In genomic region chr15:67850995-67851535, GRCh38 we compare ENCODE assay signal across 15 cellular contexts. TPM values are rescaled to one million over a fixed set of nuclear protein-coding genes. Genes with fewer than 3 reads are reported as not detected.
DNase-seq lines count a peak whose midpoint lies in the region; ATAC-seq and TF ChIP-seq lines count a peak whose summit lies in the region.
"Had no signal": no experiment of that assay in that cellular context is flagged by ENCODE, and none has a peak within 500 bp of the region (broad histone marks: within the 10 kb centered on the region; RNA-seq: fewer than 3 reads in every experiment).

No MANE protein-coding gene starts in this region.

- TF ChIP-seq POLR2A in breast epithelium (IDR thresholded peaks at IDR 0.05), result no peak

- no peak overlapping the region for H3K4me3 Mint-ChIP-seq in MCF 10A (ENCODE audit: unreplicated experiment)
- H3K4me3 Mint-ChIP-seq: activated CD4-positive, alpha-beta T cell treated with anti-CD3 and anti-CD28 coated beads, Interleukin-2, amount 10 ng/mL, durations not matched to agents 7 days and 5 days; activated naive CD4-positive, alpha-beta T cell treated with anti-CD3 and anti-CD28 coated beads, Interleukin-2, amount 50 U/mL, for 24 hours had no signal

- TF ChIP-seq CTCF in MCF 10A (IDR thresholded peaks at IDR 0.05; ENCODE audit: unreplicated experiment) (no peak), breast epithelium (IDR thresholded peaks at IDR 0.05) (no peak), RWPE1 (conservative IDR thresholded peaks at IDR 0.05; ENCODE audit: low read depth) (no peak), fibroblast of mammary gland (conservative IDR thresholded peaks at IDR 0.05; ENCODE audit: control insufficient read depth, insufficient read depth, low read depth, low read length) (no peak), upper lobe of right lung (IDR thresholded peaks at IDR 0.05) (no peak)

- H3K36me3 Mint-ChIP-seq in MCF 10A (ENCODE audit: insufficient read depth, unreplicated experiment), result no peaks in the 10 kb centered on the region

- intact Hi-C loops in MCF 10A (cut with micrococcal nuclease), result no loop called here
- intact Hi-C loops in breast epithelium (cut with DNase I; ENCODE audit: low total_unique reads), result no loop called here
- intact Hi-C loops in upper lobe of right lung (cut with DNase I), result no loop called here

- ATAC-seq in upper lobe of right lung (peak; percentile 73), HG03439 (IDR thresholded peaks at IDR 0.05; ENCODE audit: unreplicated experiment) (no peak), GM21717 (IDR thresholded peaks at IDR 0.05; ENCODE audit: unreplicated experiment) (no peak)

- POLR2A ChIA-PET in MCF 10A (lab: Yijun Ruan, JAX) (interaction anchor here (0.7 to 1.5 kb wide), 3 partner anchors 10 to 280 kb away, joined by 3 to 4 read pairs (median 3); no protein-coding TSS in a partner anchor), RWPE1 (lab: Yijun Ruan, JAX; ENCODE audit: low non-redundant PET) (no interaction called here)

- CTCF ChIA-PET in MCF 10A (lab: Yijun Ruan, JAX) (no interaction called here), RWPE1 (lab: Yijun Ruan, JAX) (interaction anchor here (0.7 to 1.0 kb wide), 3 partner anchors 12 to 418 kb away, joined by 3 read pairs; no protein-coding TSS in a partner anchor)

- H3K9me3 ChIP-seq in breast epithelium (no peaks in the 10 kb centered on the region), upper lobe of right lung (no peaks in the 10 kb centered on the region)

- no TSS peak for BruUV-seq in MCF 10A (replicated peaks; lab: Mats Ljungman, UMichigan)

- H3K27ac ChIP-seq in breast epithelium, result no peak overlapping the region
- H3K27ac ChIP-seq in RWPE1, result peak overlapping the region; percentile 36
- no peak overlapping the region for H3K27ac ChIP-seq in upper lobe of right lung

- H3K27me3 ChIP-seq in breast epithelium, result no peaks in the 10 kb centered on the region
- no peaks in the 10 kb centered on the region for H3K27me3 ChIP-seq in upper lobe of right lung
- H3K27me3 ChIP-seq in H7 (ENCODE audit: control insufficient read depth, insufficient read depth, low read length), result no peaks in the 10 kb centered on the region

- H3K27ac Mint-ChIP-seq in MCF 10A (ENCODE audit: low read depth, unreplicated experiment), result no peak overlapping the region
- H3K27ac Mint-ChIP-seq: activated CD4-positive, alpha-beta T cell treated with anti-CD3 and anti-CD28 coated beads, Interleukin-2, amount 10 ng/mL, durations not matched to agents 7 days and 5 days; activated naive CD4-positive, alpha-beta T cell treated with anti-CD3 and anti-CD28 coated beads, Interleukin-2, amount 50 U/mL, for 24 hours had no signal

- no peaks in the 10 kb centered on the region for H3K9me3 Mint-ChIP-seq in MCF 10A (ENCODE audit: unreplicated experiment)
- H3K9me3 Mint-ChIP-seq: activated CD4-positive, alpha-beta T cell treated with anti-CD3 and anti-CD28 coated beads, Interleukin-2, amount 10 ng/mL, durations not matched to agents 7 days and 5 days; activated naive CD4-positive, alpha-beta T cell treated with anti-CD3 and anti-CD28 coated beads, Interleukin-2, amount 50 U/mL, for 24 hours had no signal

- no peaks in the 10 kb centered on the region for H3K27me3 Mint-ChIP-seq in MCF 10A (ENCODE audit: insufficient read depth, unreplicated experiment)

- DNase-seq in MCF 10A (ENCODE audit: unreplicated experiment), result peak; percentile 89
- no peak for DNase-seq in breast epithelium (ENCODE audit: low spot score in 2 of 2)
- peak; percentile 50 for DNase-seq in RWPE1 (ENCODE audit: low spot score)
- peak; percentile 56 for DNase-seq in fibroblast of mammary gland (ENCODE audit: low read depth)
- DNase-seq in upper lobe of right lung, result no peak
- DNase-seq in H7, result no peak
- DNase-seq: activated CD4-positive, alpha-beta T cell treated with anti-CD3 and anti-CD28 coated beads, Interleukin-2, amount 10 ng/mL, durations not matched to agents 7 days and 5 days; effector CD8-positive, alpha-beta T cell; hypothalamus; midbrain; NCI-H1930; Right ventricle myocardium superior had no signal

- H3K4me1 ChIP-seq in breast epithelium, result no peaks in the 10 kb centered on the region
- H3K4me1 ChIP-seq in upper lobe of right lung, result peaks cover 7% of the 10 kb centered on the region

- H3K4me1 Mint-ChIP-seq in MCF 10A (ENCODE audit: insufficient read depth, unreplicated experiment), result peaks cover 15% of the 10 kb centered on the region

- H3K4me3 ChIP-seq in breast epithelium (no peak overlapping the region), fibroblast of mammary gland (ENCODE audit: control insufficient read depth, low read depth, low read length) (no peak overlapping the region), upper lobe of right lung (no peak overlapping the region), H7 (ENCODE audit: insufficient read depth, low read depth, low read length) (no peak overlapping the region)

- H3K36me3 ChIP-seq in breast epithelium (no peaks in the 10 kb centered on the region), upper lobe of right lung (no peaks in the 10 kb centered on the region), H7 (replicated peaks; ENCODE audit: control insufficient read depth, insufficient read depth, low read length) (no peaks in the 10 kb centered on the region)

RNA-seq across cellular contexts. Expression of gene RNU6-1, which starts 11.2 kb away (rescaled TPM):
- not detected in 2 replicates for total RNA-seq in MCF 10A (2022)
- total RNA-seq in breast epithelium, result not detected
- not detected for total RNA-seq in upper lobe of right lung
- not detected in 2 replicates for total RNA-seq in H7 (2014; rRNA removed; shearing (Covaris generic))
- total RNA-seq: activated CD4-positive, alpha-beta T cell treated with anti-CD3 and anti-CD28 coated beads, Interleukin-2, amount 10 ng/mL, durations not matched to agents 7 days and 5 days; Right ventricle myocardium superior had no signal

RNA-seq across cellular contexts. Expression of gene SKOR1, which starts 25.8 kb away (rescaled TPM):
- total RNA-seq in MCF 10A (2022), result 0.07 and 0.17 TPM in 2 replicates
- total RNA-seq in breast epithelium, result 1 to 10 TPM in 2 of 3 donors, under 1 TPM in 1; 0.98 to 1.8 (median 1.1) TPM
- total RNA-seq in upper lobe of right lung, result 0.52 TPM
- 0.11 TPM in 1 of 2 replicates, not detected in the other for total RNA-seq in H7 (2014; rRNA removed; shearing (Covaris generic))

Comparison
In these comparisons a context has a peak if more than half of its experiments do, and no peak if none do; other contexts are left out.
1. DNase-seq: peak in MCF 10A (single experiment), RWPE1 (single experiment) and fibroblast of mammary gland (single experiment); none in breast epithelium (0 of 2), upper lobe of right lung (single experiment) and H7 (single experiment).